8 cellular contexts compared by ENCODE assay signal in genomic region chr7:65558584-65558983, GRCh38.
DNase-seq lines count a peak whose midpoint lies in the region; ATAC-seq and TF ChIP-seq lines count a peak whose summit lies in the region.
"Not testable (repeated sequence)": the region's sequence is repeated elsewhere in the genome, so short reads cannot be mapped to it uniquely, and the experiment has no call there.

No MANE protein-coding gene starts in this region.

- TF ChIP-seq CTCF in cardiac fibroblast (IDR thresholded peaks at IDR 0.05; ENCODE audit: low read depth, low read length); foreskin keratinocyte (conservative IDR thresholded peaks at IDR 0.05); prostate gland (IDR thresholded peaks at IDR 0.05); thyroid gland (IDR thresholded peaks at IDR 0.05): not testable (repeated sequence)

- H3K27me3 ChIP-seq in HAP-1 (ENCODE audit: low read depth); foreskin keratinocyte; prostate gland (replicated peaks; ENCODE audit: insufficient read depth); thyroid gland: not testable (repeated sequence)

- H3K36me3 ChIP-seq in HAP-1 (replicated peaks); prostate gland; thyroid gland: not testable (repeated sequence)

- peak; percentile 33 for ATAC-seq in foreskin keratinocyte

- not testable (repeated sequence) for TF ChIP-seq POLR2A in prostate gland (IDR thresholded peaks at IDR 0.05); thyroid gland (IDR thresholded peaks at IDR 0.05)

- 85% methylated on average over 4 of the region's 4 CpGs for WGBS in prostate gland
- 77 to 82% methylated on average over 4 of the region's 4 CpGs for WGBS in thyroid gland, 2 donors

- in situ Hi-C loops in HAP-1 (cut with MboI; ENCODE audit: low sequenced_read_pairs) = not testable (repeated sequence)

- intact Hi-C loops in prostate gland (cut with DNase I); thyroid gland (cut with DNase I): not testable (repeated sequence)

- not testable (repeated sequence) for H3K9me3 ChIP-seq in HAP-1, prostate gland, thyroid gland

- H3K27ac ChIP-seq in foreskin keratinocyte, prostate gland, thyroid gland: not testable (repeated sequence)

- DNase-seq in HAP-1 (ENCODE audit: low spot score in 2 of 2) = peak; percentile 12 to 54
- peak; percentile 6 for DNase-seq in RPMI7951 (ENCODE audit: low read depth)
- peak; percentile 0 for DNase-seq in activated T-cell treated with anti-CD3 and anti-CD28 coated beads for 1 hour (ENCODE audit: low read depth)
- peak; percentile 1 to 49 for DNase-seq in cardiac fibroblast (ENCODE audit: low read depth in 2 of 2)
- peak in 1 of 2 donors; percentile 4 for DNase-seq in foreskin keratinocyte
- DNase-seq in left kidney (ENCODE audit: low read depth, low spot score) = peak; percentile 1
- peak; percentile 2 for DNase-seq in prostate gland (ENCODE audit: low spot score)
- peak; percentile 0 for DNase-seq in thyroid gland

- not testable (repeated sequence) for H3K4me1 ChIP-seq in HAP-1; foreskin keratinocyte; prostate gland (replicated peaks); thyroid gland

- not testable (repeated sequence) for H3K4me3 ChIP-seq in HAP-1; cardiac fibroblast (replicated peaks in 1 of 2; ENCODE audit: low read depth in 2 of 2, low read length in 2 of 2); prostate gland; thyroid gland (replicated peaks in 1 of 3)
